Comparison of ENCODE assay signal across 8 cellular contexts in genomic region chr19:40284501-40285352, GRCh38.
A peak's percentile ranks its signal among the peaks of the same experiment; 100 is the strongest.
DNase-seq lines count a peak whose midpoint lies in the region; ATAC-seq lines count a peak whose summit lies in the region.

TSS of gene AKT2 (minus strand) at chr19:40285345. CDS start at chr19:40265267, 20,078 bp downstream.

- H3K27me3 ChIP-seq in duodenal mucosa (ENCODE audit: control insufficient read depth in 1 of 2, insufficient read depth in 2 of 2, low read length in 2 of 2): no peaks in the 10 kb centered on the region

- peaks cover 49 to 51% of the 10 kb centered on the region in 2 donors for H3K4me1 ChIP-seq in duodenal mucosa (ENCODE audit: control insufficient read depth in 1 of 2, insufficient read depth in 2 of 2, low read length in 2 of 2)

- H3K36me3 ChIP-seq in duodenal mucosa (ENCODE audit: control insufficient read depth in 1 of 2, insufficient read depth in 2 of 2, low read length in 2 of 2): peaks cover 0 to 2% of the 10 kb centered on the region in 2 donors

- H3K9ac ChIP-seq in duodenal mucosa (ENCODE audit: low read depth in 1 of 2, low read length in 2 of 2): peak within 1 kb of the TSS; percentile 91 to 92

- H3K27ac ChIP-seq in duodenal mucosa (ENCODE audit: low read depth, low read length): peak within 1 kb of the TSS; percentile 90

- H3K4me3 ChIP-seq in duodenal mucosa (ENCODE audit: low read depth in 1 of 2, low read length in 2 of 2): peak within 1 kb of the TSS; percentile 84 to 90

- H3K9me3 ChIP-seq in duodenal mucosa (ENCODE audit: control insufficient read depth in 1 of 2, low read length in 2 of 2): no peaks in the 10 kb centered on the region

- ATAC-seq in GM18499 (IDR thresholded peaks at IDR 0.05; ENCODE audit: insufficient read depth, unreplicated experiment) (peak; percentile 15), HG02642 (IDR thresholded peaks at IDR 0.05; ENCODE audit: poor library complexity, unreplicated experiment) (peak; percentile 35)

- DNase-seq in NCI-H2227 treated with DMSO at 0.1 percent for 48 hours (lab: John Stamatoyannopoulos, UW) (peak; percentile 94), medulla oblongata (ENCODE audit: extremely low spot score) (peak; percentile 43), SW480 (ENCODE audit: low spot score) (no peak)
- DNase-seq in activated CD4-positive, alpha-beta T cell treated with anti-CD3 and anti-CD28 coated beads, Interleukin-2, amount 50 U/mL, for 24 hours (ENCODE audit: low read depth in 1 of 2, low spot score in 1 of 2): peak; percentile 19 to 55
- peak; percentile 54 for DNase-seq in stimulated activated CD8-positive, alpha-beta memory T cell treated with anti-CD3 and anti-CD28 coated beads, Interleukin-12 subunit alpha, Interleukin-12 subunit beta, amount 100 ng/mL, for 1 hour (ENCODE audit: low read depth)
